23 cellular contexts compared by ENCODE assay signal in the genomic region with DNA sequence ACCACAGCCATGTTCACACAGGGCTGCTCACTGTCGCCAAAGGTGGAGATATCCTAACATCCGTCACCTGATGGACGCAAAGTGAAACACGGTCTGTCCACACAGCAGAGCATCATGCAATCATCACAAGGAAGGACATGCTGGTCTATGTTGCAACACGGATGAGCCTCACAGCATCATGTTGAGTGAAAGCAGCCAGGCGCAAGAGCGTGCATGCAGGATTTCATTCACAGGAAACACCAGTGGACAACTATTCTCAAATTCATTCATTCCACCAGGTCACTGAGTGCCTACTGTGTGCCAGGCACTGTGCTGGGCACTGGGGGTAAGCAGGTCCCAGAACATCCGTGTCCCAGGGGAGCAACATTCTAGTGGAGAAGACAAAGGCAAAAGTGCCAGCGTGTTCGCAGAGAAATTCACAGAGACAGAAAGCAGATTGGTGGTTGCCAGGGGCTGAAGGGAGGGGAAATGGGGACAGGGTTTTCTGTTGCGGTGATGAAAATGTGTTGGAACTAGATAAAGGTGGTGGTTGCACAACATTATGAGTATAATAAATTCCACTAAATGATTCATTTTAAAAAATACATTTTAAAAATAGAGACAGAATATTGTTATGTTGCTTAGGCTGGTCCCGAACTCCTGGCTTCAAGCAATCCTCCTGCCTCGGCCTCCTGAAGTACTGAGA. TPM values are rescaled to one million over a fixed set of nuclear protein-coding genes. Genes with fewer than 3 reads are reported as not detected.
A peak's percentile ranks its signal among the peaks of the same experiment; 100 is the strongest.
DNase-seq lines count a peak whose midpoint lies in the region; ATAC-seq and TF ChIP-seq lines count a peak whose summit lies in the region.
"Had no signal": no experiment of that assay in that cellular context is flagged by ENCODE, and none has a peak within 500 bp of the region (broad histone marks: within the 10 kb centered on the region; RNA-seq: fewer than 3 reads in every experiment).

No MANE protein-coding gene starts in this region.

- H3K9ac ChIP-seq in Karpas-422 (ENCODE audit: low read length) (no peak overlapping the region), neuronal stem cell (ENCODE audit: low read depth, low read length, poor library complexity) (no peak overlapping the region)

- DNase-seq in AG10803 (ENCODE audit: low read depth) (peak; percentile 71), Karpas-422 (peak; percentile 32), fibroblast of gingiva (ENCODE audit: low read depth) (peak; percentile 64), neuronal stem cell (ENCODE audit: low spot score) (no peak), NCI-H146 treated with DMSO at 0.1 percent for 48 hours (lab: John Stamatoyannopoulos, UW; ENCODE audit: unreplicated experiment) (no peak)
- DNase-seq in activated CD4-positive, alpha-beta T cell treated with anti-CD3 and anti-CD28 coated beads, Interleukin-2, amount 50 U/mL, for 48 hours = no peak
- DNase-seq: ACHN; activated CD4-positive, alpha-beta T cell treated with anti-CD3 and anti-CD28 coated beads, Interleukin-2, amount 10 ng/mL, durations not matched to agents 7 days and 5 days; body of pancreas; CD4-positive, alpha-beta T cell; effector CD8-positive, alpha-beta T cell; NCI-H1417 treated with DMSO at 0.1 percent for 48 hours; NCI-H524; nephron progenitor cell; NK-92 treated with Interleukin-12 subunit alpha and Interleukin-12 subunit beta, amount 100 ng/mL, for 24 hours; T-helper 17 cell had no signal

- no peak overlapping the region for H3K23ac ChIP-seq in neuronal stem cell (ENCODE audit: low read depth, low read length, poor library complexity)

- no peaks in the 10 kb centered on the region for H3K79me1 ChIP-seq in neuronal stem cell (ENCODE audit: low read depth, low read length)

- H3K14ac ChIP-seq in neuronal stem cell (ENCODE audit: low read length) = no peak overlapping the region

- no CpG with 5 or more reads among the region's 13 CpGs for WGBS in neuronal stem cell (ENCODE audit: extremely low coverage in 2 of 2, insufficient read length in 2 of 2, insufficient replicate concordance in 1 of 2), 2 donors

- no peaks in the 10 kb centered on the region for H3K36me3 ChIP-seq in Karpas-422 (ENCODE audit: insufficient read depth, low read length)
- H3K36me3 ChIP-seq in neuronal stem cell (replicated peaks in 1 of 2; ENCODE audit: control insufficient read depth in 2 of 2, insufficient read depth in 2 of 2, low read length in 2 of 2) = no peaks in the 10 kb centered on the region
- H3K36me3 ChIP-seq: left lung, WERI-Rb-1 had no signal

- no peak overlapping the region for H2BK15ac ChIP-seq in neuronal stem cell (ENCODE audit: low read length)

- peak overlapping the region; percentile 52 for H4K8ac ChIP-seq in neuronal stem cell (ENCODE audit: low read depth, low read length)

- H3K9me2 ChIP-seq in Karpas-422 (replicated peaks; ENCODE audit: insufficient read depth, low read length) = no peaks in the 10 kb centered on the region

- peaks cover 47% of the 10 kb centered on the region for H3K4me1 ChIP-seq in Karpas-422 (ENCODE audit: low read length)
- peaks cover 16 to 27% of the 10 kb centered on the region in 2 donors for H3K4me1 ChIP-seq in neuronal stem cell (ENCODE audit: control insufficient read depth in 2 of 2, insufficient read depth in 1 of 2, low read depth in 1 of 2, low read length in 2 of 2)
- H3K4me1 ChIP-seq: body of pancreas, left lung had no signal

- H3K9me3 ChIP-seq in Karpas-422 (ENCODE audit: low read length) (no peaks in the 10 kb centered on the region), neuronal stem cell (replicated peaks in 1 of 2; ENCODE audit: control insufficient read depth in 2 of 2, insufficient read depth in 1 of 2, low read depth in 1 of 2, low read length in 2 of 2) (no peaks in the 10 kb centered on the region)
- H3K9me3 ChIP-seq: body of pancreas, left lung, mucosa of descending colon had no signal

- H3K4me2 ChIP-seq in Karpas-422 (ENCODE audit: low read depth, low read length, poor library complexity, severe bottlenecking) (no peak overlapping the region), neuronal stem cell (ENCODE audit: insufficient read depth, low read length, poor library complexity, severe bottlenecking) (no peak overlapping the region)

- no peaks in the 10 kb centered on the region for H3K79me2 ChIP-seq in Karpas-422 (ENCODE audit: low read length)

- no peaks in the 10 kb centered on the region for H4K20me1 ChIP-seq in Karpas-422 (ENCODE audit: insufficient read depth, low read depth, low read length)

- H2BK12ac ChIP-seq in neuronal stem cell (ENCODE audit: low read length) = no peak overlapping the region

- H2AK5ac ChIP-seq in neuronal stem cell (ENCODE audit: low read depth, low read length) = peak overlapping the region; percentile 66

- no peak overlapping the region for H3K4me3 ChIP-seq in AG10803 (ENCODE audit: low read length)
- H3K4me3 ChIP-seq in Karpas-422 (ENCODE audit: low read length) = no peak overlapping the region
- H3K4me3 ChIP-seq in neuronal stem cell (ENCODE audit: low read length in 2 of 2) = no peak overlapping the region
- H3K4me3 ChIP-seq: body of pancreas, left lung, mucosa of descending colon, SK-N-MC had no signal

- H3K27ac ChIP-seq in Karpas-422 (ENCODE audit: low read length) (no peak overlapping the region), neuronal stem cell (replicated peaks; ENCODE audit: low read length) (no peak overlapping the region)
- H3K27ac ChIP-seq: body of pancreas, left lung, SK-N-MC, WERI-Rb-1 had no signal

- no peak overlapping the region for H2BK5ac ChIP-seq in neuronal stem cell (ENCODE audit: low read length)

- no peak for ATAC-seq in GM19395 (IDR thresholded peaks at IDR 0.05; ENCODE audit: unreplicated experiment)
- ATAC-seq in HG03280 (IDR thresholded peaks at IDR 0.05; ENCODE audit: unreplicated experiment) = no peak
- ATAC-seq: body of pancreas, esophagus mucosa, left lung, mucosa of descending colon, T-helper 17 cell had no signal

- H3K4ac ChIP-seq in neuronal stem cell (ENCODE audit: low read length) = peak overlapping the region; percentile 46

- no peak overlapping the region for H2BK120ac ChIP-seq in neuronal stem cell (ENCODE audit: low read depth, low read length)

- TF ChIP-seq CTCF in AG10803 (conservative IDR thresholded peaks at IDR 0.05; ENCODE audit: low read length) = no peak

- H3K27me3 ChIP-seq in Karpas-422 (ENCODE audit: low read length) = no peaks in the 10 kb centered on the region
- no peaks in the 10 kb centered on the region for H3K27me3 ChIP-seq in neuronal stem cell (ENCODE audit: control insufficient read depth in 3 of 3, insufficient read depth in 3 of 3, low read depth in 1 of 3, low read length in 3 of 3)
- H3K27me3 ChIP-seq: body of pancreas, left lung had no signal

- no peak overlapping the region for H2AFZ ChIP-seq in Karpas-422 (ENCODE audit: low read length)
- no peak overlapping the region for H2AFZ ChIP-seq in neuronal stem cell (ENCODE audit: low read length)

- H4K91ac ChIP-seq in neuronal stem cell (ENCODE audit: low read depth, low read length, poor library complexity) = no peak overlapping the region

- peak overlapping the region; percentile 4 for H3K18ac ChIP-seq in neuronal stem cell (ENCODE audit: low read length)

RNA-seq across cellular contexts. Expression of gene KCNJ12, which starts 22.7 kb away (rescaled TPM):
- 0.22 and 1.1 TPM in 2 replicates for total RNA-seq in Karpas-422 (2014; rRNA removed; shearing (Covaris generic); ENCODE audit: low replicate concordance)
- polyA plus RNA-seq in neuronal stem cell (2013, experiment 1 of 2) = 0.78 TPM
- polyA plus RNA-seq in neuronal stem cell (2013, experiment 2 of 2) = 0.89 TPM
- total RNA-seq: activated CD4-positive, alpha-beta T cell treated with anti-CD3 and anti-CD28 coated beads, Interleukin-2, amount 10 ng/mL, durations not matched to agents 7 days and 5 days; esophagus mucosa had no signal

Comparison
In these comparisons a context has a peak if more than half of its experiments do, and no peak if none do; other contexts are left out.
1. DNase-seq: peak in AG10803 (single experiment), Karpas-422 (single experiment) and fibroblast of gingiva (single experiment); none in neuronal stem cell (single experiment), activated CD4-positive, alpha-beta T cell treated with anti-CD3 and anti-CD28 coated beads, Interleukin-2, amount 50 U/mL, for 48 hours (0 of 2) and NCI-H146 treated with DMSO at 0.1 percent for 48 hours (single experiment).